ENCODE assay signal across 15 cellular contexts in genomic region chr6:9248125-9248524, GRCh38.
DNase-seq lines count a peak whose midpoint lies in the region; ATAC-seq, FAIRE-seq and TF ChIP-seq lines count a peak whose summit lies in the region.
"Had no signal": no experiment of that assay in that cellular context is flagged by ENCODE, and none has a peak within 500 bp of the region (broad histone marks: within the 10 kb centered on the region; RNA-seq: fewer than 3 reads in every experiment).

No MANE protein-coding gene starts in this region.

- H3K4me1 Mint-ChIP-seq in neural progenitor cell = peaks cover 8% of the 10 kb centered on the region

- no peak overlapping the region for H4K91ac ChIP-seq in H1 (replicated peaks; ENCODE audit: insufficient read length, low read length)

- H3K4me3 ChIP-seq in H1 (ENCODE audit: extremely low read depth in 1 of 4, insufficient read depth in 2 of 4, low read depth in 3 of 4, low read length in 4 of 4) (no peak overlapping the region), neural progenitor cell (no peak overlapping the region)
- H3K4me3 ChIP-seq: Peyer's patch had no signal

- DNase-seq in AG20443 (ENCODE audit: low spot score) (peak; percentile 44), M059J (ENCODE audit: low read depth) (peak; percentile 27), H1 (ENCODE audit: low read depth in 1 of 2, low spot score in 2 of 2) (no peak), neural progenitor cell (ENCODE audit: low spot score) (no peak), RCC 7860 (ENCODE audit: low spot score) (no peak)
- DNase-seq: C1 segment of cervical spinal cord, H7, NCI-H146, NCI-H2081, NCI-H510A treated with DMSO at 0.1 percent for 48 hours, Peyer's patch, SHP77 treated with DMSO at 0.1 percent for 48 hours had no signal

- no peak overlapping the region for H3K56ac ChIP-seq in H1 (replicated peaks; ENCODE audit: insufficient read length, low read depth, low read length)

- H3K23me2 ChIP-seq in H1 (ENCODE audit: low read depth, low read length) = no peaks in the 10 kb centered on the region

- no peak overlapping the region for H4K5ac ChIP-seq in H1 (ENCODE audit: insufficient read length, low read depth, low read length)

- no peak overlapping the region for H3K27ac Mint-ChIP-seq in neural progenitor cell

- H3K27me3 ChIP-seq in H1 (replicated peaks in 1 of 4; ENCODE audit: control insufficient read depth in 3 of 4, extremely low read depth in 1 of 4, insufficient read depth in 3 of 4, low read length in 3 of 4) (no peaks in the 10 kb centered on the region), neural progenitor cell (no peaks in the 10 kb centered on the region)
- H3K27me3 ChIP-seq: Peyer's patch had no signal

- H3K27ac ChIP-seq in H1 (ENCODE audit: low read depth, low read length) = no peak overlapping the region
- H3K27ac ChIP-seq in neural progenitor cell = no peak overlapping the region
- H3K27ac ChIP-seq: Peyer's patch had no signal

- peaks cover 2% of the 10 kb centered on the region for H3K27me3 Mint-ChIP-seq in neural progenitor cell (ENCODE audit: insufficient read depth, low read depth)

- FAIRE-seq in H1 (lab: Jason Lieb, UNC) = no peak
- no peak for FAIRE-seq in RCC 7860 (lab: Jason Lieb, UNC)
- FAIRE-seq: A204.1 had no signal

- H3K18ac ChIP-seq in H1 (ENCODE audit: extremely low read depth, low read length) = no peak overlapping the region

- no peak overlapping the region for H3K4me3 Mint-ChIP-seq in neural progenitor cell

- H3K4me2 ChIP-seq in H1 (ENCODE audit: insufficient read depth in 1 of 2, low read depth in 2 of 2, low read length in 2 of 2) (no peak overlapping the region), neural progenitor cell (peak overlapping the region; percentile 10)

- H2BK12ac ChIP-seq in H1 (ENCODE audit: low read depth, low read length) = no peak overlapping the region

- TF ChIP-seq EP300 in H1 (IDR thresholded peaks at IDR 0.05; ENCODE audit: borderline replicate concordance in 1 of 2, low read depth in 2 of 2, low read length in 2 of 2) = no peak

- 88% methylated on average over 4 of the region's 4 CpGs; no CpG with 5 or more reads in 1 of the 2 experiments for WGBS in H1 (ENCODE audit: extremely low coverage in 1 of 2, insufficient coverage in 1 of 2, insufficient read length in 1 of 2, insufficient replicate concordance in 2 of 2, low coverage in 1 of 2, low lambda C conversion rate in 2 of 2, missing lambda C conversion rate in 1 of 2), 2 experiments

- TF ChIP-seq CTCF in H1 (IDR thresholded peaks at IDR 0.05; ENCODE audit: control extremely low read depth in 1 of 3, insufficient read depth in 1 of 3, low read depth in 1 of 3, low read length in 3 of 3) = no peak
- TF ChIP-seq CTCF in neural progenitor cell (IDR thresholded peaks at IDR 0.05) = no peak

- H2BK20ac ChIP-seq in H1 (ENCODE audit: low read length) = no peak overlapping the region

- H3K36me3 ChIP-seq in H1 (ENCODE audit: control insufficient read depth in 2 of 4, insufficient read depth in 4 of 4, low read length in 3 of 4) (no peaks in the 10 kb centered on the region), neural progenitor cell (no peaks in the 10 kb centered on the region)
- H3K36me3 ChIP-seq: Peyer's patch had no signal

- no peak for TF ChIP-seq RAD21 in H1 (IDR thresholded peaks at IDR 0.05 in 1 of 2, conservative IDR thresholded peaks at IDR 0.05 in 1 of 2; ENCODE audit: low read depth in 2 of 2, low read length in 2 of 2)

- H4K20me1 ChIP-seq in H1 (replicated peaks in 1 of 2; ENCODE audit: control insufficient read depth in 1 of 2, insufficient read depth in 2 of 2, low read length in 2 of 2) (no peaks in the 10 kb centered on the region), neural progenitor cell (ENCODE audit: low read depth) (no peaks in the 10 kb centered on the region)

- H3K14ac ChIP-seq in H1 (ENCODE audit: insufficient read length) = no peak overlapping the region

- no peaks in the 10 kb centered on the region for H3K9me3 Mint-ChIP-seq in neural progenitor cell

- H2AK5ac ChIP-seq in H1 (ENCODE audit: low read depth, low read length) = no peak overlapping the region

- no peak overlapping the region for H3K23ac ChIP-seq in H1 (ENCODE audit: insufficient read length)

- POLR2A ChIA-PET in H1 (lab: Charles Lee; ENCODE audit: partially characterized antibody) = no interaction called here

- no peaks in the 10 kb centered on the region for H3K9me3 ChIP-seq in H1 (ENCODE audit: insufficient read depth in 2 of 2, low read depth in 1 of 2, low read length in 1 of 2)
- H3K9me3 ChIP-seq in neural progenitor cell (ENCODE audit: low read depth) = no peaks in the 10 kb centered on the region
- H3K9me3 ChIP-seq: Peyer's patch had no signal

- CTCF ChIA-PET in H1 (lab: Charles Lee; ENCODE audit: partially characterized antibody) = no interaction called here

- no peak overlapping the region for H3K4ac ChIP-seq in H1 (replicated peaks; ENCODE audit: insufficient read length, low read depth, low read length)

- no peak overlapping the region for H2BK5ac ChIP-seq in H1 (ENCODE audit: low read depth, low read length)

- H2BK15ac ChIP-seq in H1 (ENCODE audit: low read length) = no peak overlapping the region

- no peaks in the 10 kb centered on the region for H3K79me2 ChIP-seq in H1 (ENCODE audit: control insufficient read depth in 1 of 2, insufficient read depth in 2 of 2, low read length in 2 of 2)
- no peaks in the 10 kb centered on the region for H3K79me2 ChIP-seq in neural progenitor cell (ENCODE audit: low read depth)

- H3F3A ChIP-seq in neural progenitor cell (ENCODE audit: low read depth) = no peaks in the 10 kb centered on the region

- H3K9ac ChIP-seq in H1 (replicated peaks in 1 of 4; ENCODE audit: extremely low read depth in 1 of 4, low read depth in 3 of 4, low read length in 3 of 4) = no peak overlapping the region
- H3K9ac ChIP-seq in neural progenitor cell = no peak overlapping the region

- H3K4me1 ChIP-seq in H1 (replicated peaks in 1 of 4; ENCODE audit: control insufficient read depth in 3 of 4, insufficient read depth in 4 of 4, low read length in 3 of 4) = no peaks in the 10 kb centered on the region
- H3K4me1 ChIP-seq in neural progenitor cell = peaks cover 37% of the 10 kb centered on the region
- H3K4me1 ChIP-seq: Peyer's patch had no signal

- no peaks in the 10 kb centered on the region for H3K36me3 Mint-ChIP-seq in neural progenitor cell

- H4K8ac ChIP-seq in H1 (ENCODE audit: extremely low read depth, insufficient read depth, low read length) = no peak overlapping the region

- H2BK120ac ChIP-seq in H1 (replicated peaks; ENCODE audit: low read depth, low read length) = no peak overlapping the region

- TF ChIP-seq POLR2A in H1 (IDR thresholded peaks at IDR 0.05; ENCODE audit: control extremely low read depth in 1 of 2, low read depth in 2 of 2, low read length in 2 of 2) = no peak

- no peaks in the 10 kb centered on the region for H3K79me1 ChIP-seq in H1 (ENCODE audit: low read depth, low read length)

- 0 out of 2 replicates have a peak overlapping the region, but pooled peaks have one; percentile 66 for H2AFZ ChIP-seq in H1 (ENCODE audit: low read length)
- peak overlapping the region; percentile 14 for H2AFZ ChIP-seq in neural progenitor cell (replicated peaks)

- ATAC-seq in HG02763 (IDR thresholded peaks at IDR 0.05; ENCODE audit: unreplicated experiment) = no peak
- no peak for ATAC-seq in GM21723 (IDR thresholded peaks at IDR 0.05; ENCODE audit: unreplicated experiment)

TF ChIP-seq in H1, 55 proteins besides CTCF, POLR2A, EP300 and RAD21:
- TF ChIP-seq JUND (IDR thresholded peaks at IDR 0.05; ENCODE audit: low read length) = no peak
- no peak for TF ChIP-seq EZH2 (IDR thresholded peaks at IDR 0.05; ENCODE audit: low read depth, low read length, severe bottlenecking)
- no peak for TF ChIP-seq ATF3 (IDR thresholded peaks at IDR 0.05; ENCODE audit: insufficient read depth, low read depth, low read length)
- no peak for TF ChIP-seq RBBP5 (IDR thresholded peaks at IDR 0.05; ENCODE audit: borderline replicate concordance, low read depth, low read length)
- no peak for TF ChIP-seq CHD1 (IDR thresholded peaks at IDR 0.05; ENCODE audit: low read depth, low read length)
- TF ChIP-seq SP1 (IDR thresholded peaks at IDR 0.05; ENCODE audit: low read depth, low read length) = no peak
- TF ChIP-seq KDM4A (IDR thresholded peaks at IDR 0.05; ENCODE audit: low read depth, low read length, severe bottlenecking) = no peak
- no peak for TF ChIP-seq BRCA1 (IDR thresholded peaks at IDR 0.05; ENCODE audit: low read depth, low read length)
- no peak for TF ChIP-seq ATF2 (IDR thresholded peaks at IDR 0.05; ENCODE audit: low read length)

Comparison
In these comparisons a context has a peak if more than half of its experiments do, and no peak if none do; other contexts are left out.
1. DNase-seq: peak in AG20443 (single experiment) and M059J (single experiment); none in H1 (0 of 2), neural progenitor cell (single experiment) and RCC 7860 (single experiment).